ENCODE assay signal across 1 cellular context in the genomic region with DNA sequence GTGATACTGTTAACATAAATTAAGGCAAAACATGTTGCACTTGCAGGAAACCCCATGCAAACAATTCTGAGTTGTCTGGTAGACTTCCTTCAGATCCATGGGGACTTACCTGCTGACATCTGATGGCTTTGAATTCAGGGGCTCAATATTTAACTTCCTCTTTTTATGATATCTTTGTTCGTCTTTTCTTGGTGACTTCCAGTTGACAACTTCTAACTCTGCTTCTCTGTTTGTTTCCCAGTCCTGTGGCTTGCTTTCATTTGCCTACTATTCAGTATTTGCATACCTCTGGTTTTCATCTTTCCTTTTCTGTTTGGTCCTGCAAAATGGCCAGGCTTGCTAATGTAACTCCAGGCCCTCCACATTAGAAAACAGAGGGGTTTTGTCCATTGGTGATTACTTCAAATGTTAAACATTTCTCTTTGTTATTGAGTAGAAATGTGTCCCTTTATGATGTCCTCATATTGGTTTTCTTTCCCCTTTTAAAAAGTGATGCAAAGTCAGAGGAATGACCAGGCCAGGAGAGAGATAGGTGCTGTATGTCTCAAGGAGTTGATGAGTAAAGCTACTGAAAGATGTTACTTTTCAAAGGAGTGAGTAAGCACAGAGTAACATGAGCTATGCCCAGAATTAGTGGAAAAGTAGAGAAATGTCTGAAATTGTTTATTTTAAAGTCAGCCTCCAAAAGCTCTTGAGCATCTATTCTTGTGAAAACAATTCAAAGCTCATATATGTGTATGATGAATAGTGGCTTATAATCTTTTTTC.
TF ChIP-seq lines count a peak whose summit lies in the region.

No MANE protein-coding gene starts in this region.

TF ChIP-seq in GM12878, 131 proteins besides CTCF, POLR2A, EP300 and RAD21 (continued from another document):
- TF ChIP-seq, protein P1, sequence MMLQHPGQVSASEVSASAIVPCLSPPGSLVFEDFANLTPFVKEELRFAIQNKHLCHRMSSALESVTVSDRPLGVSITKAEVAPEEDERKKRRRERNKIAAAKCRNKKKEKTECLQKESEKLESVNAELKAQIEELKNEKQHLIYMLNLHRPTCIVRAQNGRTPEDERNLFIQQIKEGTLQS (IDR thresholded peaks at IDR 0.05; ENCODE audit: borderline replicate concordance, extremely low read depth, low read depth, low read length) = no peak
- no peak for TF ChIP-seq SIX5 (IDR thresholded peaks at IDR 0.05; ENCODE audit: low read depth, low read length, severe bottlenecking)
- no peak for TF ChIP-seq IKZF2 (IDR thresholded peaks at IDR 0.05)
- no peak for TF ChIP-seq HCFC1 (IDR thresholded peaks at IDR 0.05; ENCODE audit: low read length)
- TF ChIP-seq SKIL (IDR thresholded peaks at IDR 0.05; ENCODE audit: low read depth, poor library complexity, severe bottlenecking) = no peak
- TF ChIP-seq POLR2AphosphoS5 (IDR thresholded peaks at IDR 0.05; ENCODE audit: low read length) = no peak
- TF ChIP-seq SIN3A (IDR thresholded peaks at IDR 0.05; ENCODE audit: low read depth, low read length) = no peak
- no peak for TF ChIP-seq CHD2 (IDR thresholded peaks at IDR 0.05; ENCODE audit: borderline replicate concordance, low read depth, low read length)
- TF ChIP-seq JUND (IDR thresholded peaks at IDR 0.05; ENCODE audit: low read depth, low read length) = no peak
- no peak for TF ChIP-seq IRF4 (IDR thresholded peaks at IDR 0.05; ENCODE audit: low read depth, low read length)
- TF ChIP-seq EED (IDR thresholded peaks at IDR 0.05; ENCODE audit: low read depth) = no peak
- TF ChIP-seq KAT2A (conservative IDR thresholded peaks at IDR 0.05; ENCODE audit: control insufficient read depth, low read depth, low read length) = no peak
- TF ChIP-seq FOXK2 (IDR thresholded peaks at IDR 0.05) = no peak
